ENCODE assay signal across 13 cellular contexts in the genomic region with DNA sequence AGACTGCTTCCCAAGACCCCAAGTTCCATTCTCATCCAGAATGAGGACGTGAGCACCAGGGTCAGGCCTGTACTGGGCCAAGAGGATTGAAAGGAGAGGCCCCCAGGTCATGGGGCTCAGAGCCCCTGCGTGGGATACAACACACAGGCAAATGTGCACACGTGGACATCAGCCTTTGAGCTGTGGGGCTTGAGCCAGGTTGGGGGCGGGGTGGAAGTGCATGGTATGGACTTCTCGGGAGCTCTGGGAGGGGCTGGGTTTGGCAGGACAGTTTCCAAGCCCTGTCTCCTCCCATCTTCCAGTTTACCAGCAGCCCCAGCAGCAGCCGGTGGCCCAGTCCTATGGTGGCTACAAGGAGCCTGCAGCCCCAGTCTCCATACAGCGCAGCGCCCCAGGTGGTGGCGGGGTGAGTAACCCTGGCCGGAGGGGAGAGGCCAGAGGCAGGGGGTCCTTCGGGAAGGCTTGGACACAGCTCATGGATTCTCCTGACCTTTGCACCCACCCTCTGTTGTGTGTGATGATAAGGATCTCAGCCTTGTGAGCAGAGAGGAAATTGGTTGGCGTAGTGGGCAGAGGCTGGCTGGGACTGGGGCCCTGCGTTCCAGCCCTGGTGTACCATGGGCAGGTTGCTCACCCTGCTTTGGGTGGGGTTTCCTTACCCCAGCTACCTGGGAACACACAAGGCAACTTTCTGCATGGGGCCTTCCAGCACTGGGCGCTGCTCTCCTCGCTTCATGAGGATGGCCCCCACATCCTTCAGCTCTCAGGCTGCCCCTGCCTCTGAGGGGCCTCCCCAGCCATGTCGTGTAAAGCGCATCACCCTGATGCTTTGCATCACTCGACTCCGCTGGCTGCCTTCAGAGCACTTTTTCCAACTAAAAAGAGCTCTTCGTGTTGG. TPM values are rescaled to one million over a fixed set of nuclear protein-coding genes. Genes with fewer than 3 reads are reported as not detected.
DNase-seq lines count a peak whose midpoint lies in the region; ATAC-seq and TF ChIP-seq lines count a peak whose summit lies in the region.
"Had no signal": no experiment of that assay in that cellular context is flagged by ENCODE, and none has a peak within 500 bp of the region (broad histone marks: within the 10 kb centered on the region; RNA-seq: fewer than 3 reads in every experiment).

No MANE protein-coding gene starts in this region.

- no peak for DNase-seq in stimulated activated naive CD8-positive, alpha-beta T cell treated with anti-CD3 and anti-CD28 coated beads, Interleukin-15, Interleukin-2, amounts not matched to agents 100 U/mL and 50 U/mL, for 24 hours
- DNase-seq in stimulated activated naive CD8-positive, alpha-beta T cell treated with anti-CD3 and anti-CD28 coated beads, Interleukin-15, amount 100 ng/mL, for 72 hours = no peak
- DNase-seq in adrenal gland (peak in 4 of 7 donors; percentile 7 to 41 (median 18)), mucosa of descending colon (peak in 2 of 3 donors; percentile 45), transverse colon (no peak), SIG-M5 treated with dmso at 0.1 percent for 504 hours (lab: John Stamatoyannopoulos, UW; ENCODE audit: unreplicated experiment) (no peak), NCI-H1436 (lab: John Stamatoyannopoulos, UW) (no peak), H4 (ENCODE audit: low spot score) (no peak)
- DNase-seq: activated gamma-delta T cell, C1 segment of cervical spinal cord, upper lobe of left lung had no signal

- H3K36me3 ChIP-seq in adrenal gland (replicated peaks in 1 of 2) = peaks cover 0 to 64% of the 10 kb centered on the region in 2 donors
- peaks cover 14% of the 10 kb centered on the region for H3K36me3 ChIP-seq in mucosa of descending colon (ENCODE audit: low read depth)
- H3K36me3 ChIP-seq in transverse colon = peaks cover 0 to 52% (median 21%) of the 10 kb centered on the region in 4 donors

- no peaks in the 10 kb centered on the region for H3K9me3 ChIP-seq in adrenal gland (replicated peaks in 1 of 3)
- H3K9me3 ChIP-seq in mucosa of descending colon = no peaks in the 10 kb centered on the region
- no peaks in the 10 kb centered on the region for H3K9me3 ChIP-seq in transverse colon
- H3K9me3 ChIP-seq: HAP-1, upper lobe of left lung had no signal

- intact Hi-C loops in adrenal gland (cut with DNase I) = no loop called here
- intact Hi-C loops in mucosa of descending colon (cut with DNase I, micrococcal nuclease) = no loop called here
- intact Hi-C loops in transverse colon (cut with DNase I; ENCODE audit: low total_unique reads) = no loop called here

- peak overlapping the region in 1 of 5 donors; percentile 10 for H3K27ac ChIP-seq in adrenal gland
- peak overlapping the region in 2 of 4 donors; percentile 6 to 35 for H3K27ac ChIP-seq in transverse colon

- ATAC-seq in stimulated activated naive CD8-positive, alpha-beta T cell treated with anti-CD3 and anti-CD28 coated beads, Interleukin-15, Interleukin-2, amounts not matched to agents 100 U/mL and 50 U/mL, for 24 hours = peak; percentile 21
- no peak for ATAC-seq in stimulated activated naive CD8-positive, alpha-beta T cell treated with anti-CD3 and anti-CD28 coated beads, Interleukin-15, amount 100 ng/mL, for 72 hours
- ATAC-seq in mucosa of descending colon = peak; percentile 50

- no peaks in the 10 kb centered on the region for H3K9me3 Mint-ChIP-seq in stimulated activated naive CD8-positive, alpha-beta T cell treated with anti-CD3 and anti-CD28 coated beads, Interleukin-15, amount 100 ng/mL, for 72 hours

- TF ChIP-seq EP300 in transverse colon (IDR thresholded peaks at IDR 0.05; ENCODE audit: low read depth) = no peak

- peaks cover 52% of the 10 kb centered on the region for H3K4me1 Mint-ChIP-seq in stimulated activated naive CD8-positive, alpha-beta T cell treated with anti-CD3 and anti-CD28 coated beads, Interleukin-15, amount 100 ng/mL, for 72 hours

- in situ Hi-C loops in transverse colon (cut with MboI; ENCODE audit: low pct_ligation_motif_present in 1 of 4, low pct_unique_long_range_greater_than_20kb in 1 of 4, low sequenced_read_pairs in 3 of 4) = no loop called here

- H3K27ac Mint-ChIP-seq in stimulated activated naive CD8-positive, alpha-beta T cell treated with anti-CD3 and anti-CD28 coated beads, Interleukin-15, amount 100 ng/mL, for 72 hours = peak overlapping the region in 1 of 2 donors; percentile 95

- TF ChIP-seq POLR2A in adrenal gland (IDR thresholded peaks at IDR 0.05) (no peak), transverse colon (IDR thresholded peaks at IDR 0.05) (no peak)

- peaks cover 12% of the 10 kb centered on the region in 2 donors for H3K4me1 ChIP-seq in adrenal gland (replicated peaks in 1 of 2)
- peaks cover 8% of the 10 kb centered on the region for H3K4me1 ChIP-seq in mucosa of descending colon (ENCODE audit: low read depth)
- H3K4me1 ChIP-seq in transverse colon = peaks cover 3 to 52% (median 21%) of the 10 kb centered on the region in 4 donors
- H3K4me1 ChIP-seq: HAP-1 had no signal

- no peak overlapping the region for H3K4me3 Mint-ChIP-seq in stimulated activated naive CD8-positive, alpha-beta T cell treated with anti-CD3 and anti-CD28 coated beads, Interleukin-15, amount 100 ng/mL, for 72 hours

- no peak for TF ChIP-seq CTCF in adrenal gland (IDR thresholded peaks at IDR 0.05)
- no peak for TF ChIP-seq CTCF in mucosa of descending colon (IDR thresholded peaks at IDR 0.05)
- no peak for TF ChIP-seq CTCF in transverse colon (IDR thresholded peaks at IDR 0.05)

- no peaks in the 10 kb centered on the region for H3K27me3 Mint-ChIP-seq in stimulated activated naive CD8-positive, alpha-beta T cell treated with anti-CD3 and anti-CD28 coated beads, Interleukin-15, amount 100 ng/mL, for 72 hours

- H3K4me3 ChIP-seq in adrenal gland = no peak overlapping the region
- no peak overlapping the region for H3K4me3 ChIP-seq in mucosa of descending colon
- H3K4me3 ChIP-seq in transverse colon = no peak overlapping the region
- H3K4me3 ChIP-seq: HAP-1, upper lobe of left lung had no signal

- 83 to 95% (median 87%) methylated on average over 10 to 20 of the region's 20 CpGs for WGBS in adrenal gland, 4 donors
- WGBS in transverse colon (ENCODE audit: low coverage in 1 of 2), 2 donors = 78% methylated on average over 19 of the region's 20 CpGs; no CpG with 5 or more reads in 1 of the 2 donors

- H3K27me3 ChIP-seq in adrenal gland (no peaks in the 10 kb centered on the region), transverse colon (no peaks in the 10 kb centered on the region)
- H3K27me3 ChIP-seq: upper lobe of left lung had no signal

RNA-seq across cellular contexts. Expression of a gene that starts 45.1 kb away (rescaled TPM):
- total RNA-seq in adrenal gland (100 to 1,000 TPM in 5 of 8 donors, 10 to 100 TPM in 3; 73.4 to 123 (median 104) TPM), mucosa of descending colon (100 to 1,000 TPM; 163 to 286 (median 276) TPM), transverse colon (100 to 1,000 TPM; 117 to 553 (median 307) TPM)
- polyA plus RNA-seq in adrenal gland = 10 to 100 TPM; 36.3 to 65.1 (median 43.3) TPM
- 99.0 and 133 TPM in 2 replicates for total RNA-seq in H4 (2014; rRNA removed; shearing (Covaris generic))

RNA-seq across cellular contexts. Expression of a gene that starts 52.2 kb away (rescaled TPM):
- total RNA-seq in adrenal gland (not detected), mucosa of descending colon (not detected), transverse colon (not detected)
- polyA plus RNA-seq in adrenal gland = not detected
- total RNA-seq in H4 (2014; rRNA removed; shearing (Covaris generic)) = not detected in 2 replicates
- total RNA-seq: glomerular endothelial cell, upper lobe of left lung had no signal

Comparison
In these comparisons a context has a peak if more than half of its experiments do, and no peak if none do; other contexts are left out.
1. DNase-seq: peak in adrenal gland (4 of 7) and mucosa of descending colon (2 of 3); none in stimulated activated naive CD8-positive, alpha-beta T cell treated with anti-CD3 and anti-CD28 coated beads, Interleukin-15, Interleukin-2, amounts not matched to agents 100 U/mL and 50 U/mL, for 24 hours (single experiment), stimulated activated naive CD8-positive, alpha-beta T cell treated with anti-CD3 and anti-CD28 coated beads, Interleukin-15, amount 100 ng/mL, for 72 hours (0 of 2), transverse colon (single experiment), SIG-M5 treated with dmso at 0.1 percent for 504 hours (single experiment), NCI-H1436 (single experiment) and H4 (single experiment).